ENCODE assay signal across 10 cellular contexts in the genomic region with DNA sequence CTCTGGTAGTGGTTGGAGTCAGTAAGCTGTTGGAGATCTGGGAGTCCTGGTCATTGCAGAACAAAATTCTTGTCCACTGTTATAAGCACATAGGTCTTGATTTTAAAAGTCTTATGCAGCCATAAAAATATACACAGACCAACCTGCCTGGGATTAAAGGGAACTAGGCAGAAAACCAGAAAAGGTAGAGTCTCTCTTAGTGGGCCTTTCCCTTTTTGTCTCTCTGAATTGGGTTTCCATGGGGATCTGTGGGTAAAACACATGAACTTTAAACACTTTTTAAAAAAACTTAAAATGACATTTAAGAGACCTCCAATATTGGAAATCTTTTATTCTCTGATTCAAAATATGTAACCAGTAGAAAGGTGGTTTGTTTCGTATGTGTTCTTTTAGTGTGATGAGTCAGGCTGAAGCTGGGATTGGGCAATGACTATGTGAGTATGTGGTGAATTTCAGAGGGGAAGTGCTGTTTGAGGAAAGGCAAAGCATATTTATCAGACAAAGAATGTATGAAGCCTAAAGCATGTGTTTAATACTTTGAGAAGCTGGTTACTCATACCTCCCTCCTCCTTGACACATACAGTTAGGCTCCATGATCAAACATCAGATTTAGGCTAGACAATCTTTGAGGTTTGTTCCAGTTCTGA. TPM values are rescaled to one million over a fixed set of nuclear protein-coding genes. Genes with fewer than 3 reads are reported as not detected.
DNase-seq lines count a peak whose midpoint lies in the region; ATAC-seq and FAIRE-seq lines count a peak whose summit lies in the region.
"Had no signal": no experiment of that assay in that cellular context is flagged by ENCODE, and none has a peak within 500 bp of the region (broad histone marks: within the 10 kb centered on the region; RNA-seq: fewer than 3 reads in every experiment).

No MANE protein-coding gene starts in this region.

- ATAC-seq in activated naive CD8-positive, alpha-beta T cell treated with anti-CD3 and anti-CD28 coated beads, Interleukin-2, amount 50 U/mL, for 24 hours: peak; percentile 87
- ATAC-seq in left lobe of liver (peak; percentile 47), GM19328 (IDR thresholded peaks at IDR 0.05; ENCODE audit: unreplicated experiment) (no peak), HG02970 (IDR thresholded peaks at IDR 0.05; ENCODE audit: low FRiP score, unreplicated experiment) (no peak)

- FAIRE-seq in HTR-8/SVneo (lab: Jason Lieb, UNC): peak; percentile 93
- FAIRE-seq: pancreas had no signal

- H3K27me3 Mint-ChIP-seq in activated naive CD8-positive, alpha-beta T cell treated with anti-CD3 and anti-CD28 coated beads, Interleukin-2, amount 50 U/mL, for 24 hours: peaks cover 3% of the 10 kb centered on the region

- DNase-seq in AG20443 (ENCODE audit: low spot score): peak; percentile 73
- peak; percentile 78 for DNase-seq in HTR-8/SVneo (ENCODE audit: insufficient read length, low spot score)
- peak; percentile 6 for DNase-seq in activated naive CD8-positive, alpha-beta T cell treated with anti-CD3 and anti-CD28 coated beads, Interleukin-2, amount 50 U/mL, for 24 hours
- no peak for DNase-seq in left lobe of liver (ENCODE audit: low spot score)
- no peak for DNase-seq in stimulated activated naive CD4-positive, alpha-beta T cell (lab: John Stamatoyannopoulos, UW)
- DNase-seq in NCI-H1048 (lab: John Stamatoyannopoulos, UW): no peak
- DNase-seq: gastrocnemius medialis, pancreas had no signal

- peak overlapping the region; percentile 42 for H3K4me3 Mint-ChIP-seq in activated naive CD8-positive, alpha-beta T cell treated with anti-CD3 and anti-CD28 coated beads, Interleukin-2, amount 50 U/mL, for 24 hours

- H3K27ac Mint-ChIP-seq in activated naive CD8-positive, alpha-beta T cell treated with anti-CD3 and anti-CD28 coated beads, Interleukin-2, amount 50 U/mL, for 24 hours: peak overlapping the region; percentile 95

- H3K4me1 Mint-ChIP-seq in activated naive CD8-positive, alpha-beta T cell treated with anti-CD3 and anti-CD28 coated beads, Interleukin-2, amount 50 U/mL, for 24 hours: peaks cover 36% of the 10 kb centered on the region

- peaks cover 2% of the 10 kb centered on the region for H3K36me3 Mint-ChIP-seq in activated naive CD8-positive, alpha-beta T cell treated with anti-CD3 and anti-CD28 coated beads, Interleukin-2, amount 50 U/mL, for 24 hours (ENCODE audit: low read depth)

- no peaks in the 10 kb centered on the region for H3K9me3 Mint-ChIP-seq in activated naive CD8-positive, alpha-beta T cell treated with anti-CD3 and anti-CD28 coated beads, Interleukin-2, amount 50 U/mL, for 24 hours

RNA-seq across cellular contexts. Expression of gene SLC16A2, which starts 29.6 kb away (rescaled TPM):
- total RNA-seq in left lobe of liver: 65.6 TPM

Comparison
In these comparisons a context has a peak if more than half of its experiments do, and no peak if none do; other contexts are left out.
1. DNase-seq: peak in AG20443 (single experiment), HTR-8/SVneo (single experiment) and activated naive CD8-positive, alpha-beta T cell treated with anti-CD3 and anti-CD28 coated beads, Interleukin-2, amount 50 U/mL, for 24 hours (single experiment); none in left lobe of liver (single experiment), stimulated activated naive CD4-positive, alpha-beta T cell (0 of 6) and NCI-H1048 (single experiment).
2. ATAC-seq: peak in activated naive CD8-positive, alpha-beta T cell treated with anti-CD3 and anti-CD28 coated beads, Interleukin-2, amount 50 U/mL, for 24 hours (single experiment) and left lobe of liver (single experiment); none in GM19328 (single experiment) and HG02970 (single experiment).